In genomic region chr3:4507010-4507596, GRCh38 we compare ENCODE assay signal across 1 cellular context.
TF ChIP-seq lines count a peak whose summit lies in the region.

No MANE protein-coding gene starts in this region.

TF ChIP-seq in HepG2, 621 proteins besides CTCF, POLR2A, EP300 and RAD21 (continued from another document):
- no peak for TF ChIP-seq TRAFD1 (CRISPR knock-in tag; IDR thresholded peaks at IDR 0.05; ENCODE audit: borderline replicate concordance)
- TF ChIP-seq, protein P1, sequence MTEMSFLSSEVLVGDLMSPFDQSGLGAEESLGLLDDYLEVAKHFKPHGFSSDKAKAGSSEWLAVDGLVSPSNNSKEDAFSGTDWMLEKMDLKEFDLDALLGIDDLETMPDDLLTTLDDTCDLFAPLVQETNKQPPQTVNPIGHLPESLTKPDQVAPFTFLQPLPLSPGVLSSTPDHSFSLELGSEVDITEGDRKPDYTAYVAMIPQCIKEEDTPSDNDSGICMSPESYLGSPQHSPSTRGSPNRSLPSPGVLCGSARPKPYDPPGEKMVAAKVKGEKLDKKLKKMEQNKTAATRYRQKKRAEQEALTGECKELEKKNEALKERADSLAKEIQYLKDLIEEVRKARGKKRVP (CRISPR knock-in tag; IDR thresholded peaks at IDR 0.05): peak in 1 of 2 experiments; percentile 82; a peak in 2 of 4 replicates
- no peak for TF ChIP-seq THAP8 (CRISPR knock-in tag; IDR thresholded peaks at IDR 0.05; ENCODE audit: borderline replicate concordance)
